Comparison of ENCODE assay signal across 8 cellular contexts in genomic region chr4:118682928-118683327, GRCh38. TPM values are rescaled to one million over a fixed set of nuclear protein-coding genes. Genes with fewer than 3 reads are reported as not detected.
DNase-seq lines count a peak whose midpoint lies in the region; ATAC-seq and TF ChIP-seq lines count a peak whose summit lies in the region.

No MANE protein-coding gene starts in this region.

- H3K27ac ChIP-seq in right lobe of liver = no peak overlapping the region

- no peaks in the 10 kb centered on the region for H3K27me3 ChIP-seq in right lobe of liver

- 0% methylated on average over 1 of the region's 1 CpG for WGBS in right lobe of liver (ENCODE audit: insufficient coverage, low coverage, low lambda C conversion rate, missing lambda C conversion rate)

- TF ChIP-seq POLR2A in right lobe of liver (IDR thresholded peaks at IDR 0.05) = no peak

- no peaks in the 10 kb centered on the region for H3K9me3 ChIP-seq in right lobe of liver

- H3K4me3 ChIP-seq in right lobe of liver = no peak overlapping the region

- peaks cover 0 to 16% (median 8%) of the 10 kb centered on the region in 4 donors for H3K4me1 ChIP-seq in right lobe of liver

- peak; percentile 35 to 50 (median 48) for TF ChIP-seq CTCF in right lobe of liver (IDR thresholded peaks at IDR 0.05)

- intact Hi-C loops in right lobe of liver (cut with DNase I) = no loop called here

- peak; percentile 49 for DNase-seq in COLO829 (ENCODE audit: low spot score)
- DNase-seq in Kasumi-1 (lab: John Stamatoyannopoulos, UW) = peak; percentile 54 to 63
- DNase-seq in amniotic epithelial cell (ENCODE audit: low read depth) = peak; percentile 6
- DNase-seq in right lobe of liver = no peak
- no peak for DNase-seq in activated naive CD4-positive, alpha-beta T cell treated with Interleukin-2 at 50 U/mL for 16 hours
- no peak for DNase-seq in activated T-cell treated with anti-CD3 and anti-CD28 coated beads, Interleukin-2, amount 50 U/mL, for 1 hour

- H3K36me3 ChIP-seq in right lobe of liver = peaks cover 0 to 2% (median 0%) of the 10 kb centered on the region in 4 donors

- ATAC-seq in right lobe of liver = no peak
- ATAC-seq in GM21447 (IDR thresholded peaks at IDR 0.05; ENCODE audit: unreplicated experiment) = no peak
- no peak for ATAC-seq in GM18909 (IDR thresholded peaks at IDR 0.05; ENCODE audit: poor library complexity, unreplicated experiment)

RNA-seq across cellular contexts. Expression of gene METTL14, which starts 2.3 kb away (rescaled TPM):
- 10 to 100 TPM; 19.5 to 33.0 (median 25.9) TPM for total RNA-seq in right lobe of liver

Comparison
In these comparisons a context has a peak if more than half of its experiments do, and no peak if none do; other contexts are left out.
1. DNase-seq: peak in COLO829 (single experiment), Kasumi-1 (2 of 2) and amniotic epithelial cell (single experiment); none in right lobe of liver (0 of 3), activated naive CD4-positive, alpha-beta T cell treated with Interleukin-2 at 50 U/mL for 16 hours (single experiment) and activated T-cell treated with anti-CD3 and anti-CD28 coated beads, Interleukin-2, amount 50 U/mL, for 1 hour (single experiment).